ENCODE assay signal across 8 cellular contexts in genomic region chr3:17740703-17741102, GRCh38. TPM values are rescaled to one million over a fixed set of nuclear protein-coding genes. Genes with fewer than 3 reads are reported as not detected.
DNase-seq lines count a peak whose midpoint lies in the region; ATAC-seq, FAIRE-seq and TF ChIP-seq lines count a peak whose summit lies in the region.

No MANE protein-coding gene starts in this region.

- H3K9me3 ChIP-seq in HepG2 (ENCODE audit: low read length) (no peaks in the 10 kb centered on the region), transverse colon (no peaks in the 10 kb centered on the region)

- H3K4me2 ChIP-seq in HepG2 (ENCODE audit: low read depth, low read length) = peak overlapping the region; percentile 92

- peak overlapping the region; percentile 93 for H3K9ac ChIP-seq in HepG2 (ENCODE audit: insufficient read depth, low read depth, low read length)

- 7% methylated on average over 4 of the region's 4 CpGs for WGBS in HepG2 (ENCODE audit: low lambda C conversion rate)
- WGBS in transverse colon (ENCODE audit: low coverage in 1 of 2), 2 donors = 10 to 14% methylated on average over 4 of the region's 4 CpGs

- peak overlapping the region; percentile 79 to 88 (median 79) for H3K4me3 ChIP-seq in HepG2 (replicated peaks in 1 of 3; ENCODE audit: insufficient read depth in 1 of 3, low read depth in 2 of 3, low read length in 3 of 3)
- peak overlapping the region in 3 of 4 donors; percentile 71 to 87 (median 71) for H3K4me3 ChIP-seq in transverse colon

- TF ChIP-seq CTCF in HepG2 (CRISPR knock-in tag; IDR thresholded peaks at IDR 0.05) (no peak), transverse colon (IDR thresholded peaks at IDR 0.05) (no peak)

- H2AFZ ChIP-seq in HepG2 (ENCODE audit: low read length) = peak overlapping the region; percentile 48

- POLR2A ChIA-PET in activated CD4-positive, alpha-beta T cell treated with anti-CD3 and anti-CD28 coated beads for 36 hours (lab: Charles Lee) = no interaction called here
- POLR2A ChIA-PET in HepG2 (lab: Yijun Ruan, JAX) = interaction anchor here (0.7 to 1.1 kb wide), 4 partner anchors 10 to 101 kb away, joined by 3 to 5 read pairs (median 3); no protein-coding TSS in a partner anchor

- peaks cover 49% of the 10 kb centered on the region for H3K4me1 ChIP-seq in HepG2 (ENCODE audit: insufficient read depth, low read length)
- peaks cover 21 to 37% (median 31%) of the 10 kb centered on the region in 4 donors for H3K4me1 ChIP-seq in transverse colon

- peak overlapping the region; percentile 93 for H3K4me3 Mint-ChIP-seq in activated CD4-positive, alpha-beta T cell treated with anti-CD3 and anti-CD28 coated beads for 36 hours

- H3K9me3 Mint-ChIP-seq in activated CD4-positive, alpha-beta T cell treated with anti-CD3 and anti-CD28 coated beads for 36 hours (ENCODE audit: low read depth) = no peaks in the 10 kb centered on the region

- DNase-seq in activated CD4-positive, alpha-beta T cell treated with anti-CD3 and anti-CD28 coated beads for 36 hours = peak; percentile 12
- no peak for DNase-seq in activated CD4-positive, alpha-beta T cell treated with anti-CD3 and anti-CD28 coated beads for 48 hours
- peak; percentile 24 for DNase-seq in NCI-H2081 treated with DMSO at 0.1 percent for 48 hours (lab: John Stamatoyannopoulos, UW)
- DNase-seq in amniotic epithelial cell (ENCODE audit: low read depth) = peak; percentile 63
- peak; percentile 92 for DNase-seq in HepG2 (ENCODE audit: low spot score)
- DNase-seq in transverse colon = no peak
- DNase-seq in stimulated activated CD4-positive, alpha-beta T cell treated with anti-CD3 and anti-CD28 coated beads, Interleukin-4, amount 100 ng/mL, for 4 hours = no peak
- no peak for DNase-seq in iPS-NIHi7 (ENCODE audit: extremely low spot score)

- no peaks in the 10 kb centered on the region; a peak in 1 of 5 replicates for H3K27me3 ChIP-seq in HepG2 (ENCODE audit: control insufficient read depth in 1 of 2, insufficient read depth in 2 of 2, low read length in 2 of 2)
- no peaks in the 10 kb centered on the region for H3K27me3 ChIP-seq in transverse colon

- peak; percentile 47 to 86; a peak in 3 of 4 replicates for TF ChIP-seq POLR2A in HepG2 (IDR thresholded peaks at IDR 0.05; ENCODE audit: insufficient read depth in 1 of 2, low read depth in 2 of 2, low read length in 2 of 2)
- peak; percentile 19 for TF ChIP-seq POLR2A in transverse colon (IDR thresholded peaks at IDR 0.05)

- TF ChIP-seq RAD21 in HepG2 (CRISPR knock-in tag; IDR thresholded peaks at IDR 0.05) = no peak

- H3K27me3 Mint-ChIP-seq in activated CD4-positive, alpha-beta T cell treated with anti-CD3 and anti-CD28 coated beads for 36 hours = no peaks in the 10 kb centered on the region

- no peak for TF ChIP-seq EP300 in HepG2 (IDR thresholded peaks at IDR 0.05; ENCODE audit: low read depth in 2 of 2, low read length in 2 of 2)
- TF ChIP-seq EP300 in HepG2 (CRISPR knock-in tag; IDR thresholded peaks at IDR 0.05; ENCODE audit: borderline replicate concordance) = no peak
- TF ChIP-seq EP300 in transverse colon (IDR thresholded peaks at IDR 0.05; ENCODE audit: low read depth) = no peak

- BruUV-seq in HepG2 (replicated peaks; lab: Mats Ljungman, UMichigan) = no TSS peak

- H3K27ac ChIP-seq in HepG2 (ENCODE audit: extremely low read length, insufficient read depth, low read length) (peak overlapping the region; percentile 98), transverse colon (peak overlapping the region; percentile 95 to 100 (median 100))

- peak overlapping the region; percentile 91 for H3K27ac Mint-ChIP-seq in activated CD4-positive, alpha-beta T cell treated with anti-CD3 and anti-CD28 coated beads for 36 hours

- no peak for ATAC-seq in activated CD4-positive, alpha-beta T cell treated with anti-CD3 and anti-CD28 coated beads for 36 hours
- peak; percentile 43 for ATAC-seq in HepG2

- CTCF ChIA-PET in activated CD4-positive, alpha-beta T cell treated with anti-CD3 and anti-CD28 coated beads for 36 hours (lab: Charles Lee) = interaction anchor here (0.6 kb wide), 1 partner anchor 214 kb away, joined by 3 read pairs; no protein-coding TSS in a partner anchor
- CTCF ChIA-PET in HepG2 (lab: Yijun Ruan, JAX; ENCODE audit: low intra/inter-chr PET ratio, low total read pairs) = no interaction called here

- peaks cover 42% of the 10 kb centered on the region for H3K4me1 Mint-ChIP-seq in activated CD4-positive, alpha-beta T cell treated with anti-CD3 and anti-CD28 coated beads for 36 hours

- in situ Hi-C loops in HepG2 (cut with HindIII; ENCODE audit: extremely low pct_ligation_motif_present, low pct_unique_long_range_greater_than_20kb) (no loop called here), transverse colon (cut with MboI; ENCODE audit: low pct_ligation_motif_present in 1 of 4, low pct_unique_long_range_greater_than_20kb in 1 of 4, low sequenced_read_pairs in 3 of 4) (no loop called here)

- H3K79me2 ChIP-seq in HepG2 (ENCODE audit: insufficient read depth, low read length) = peaks cover 43% of the 10 kb centered on the region

- no peaks in the 10 kb centered on the region for H3K36me3 ChIP-seq in HepG2 (replicated peaks in 1 of 2; ENCODE audit: control insufficient read depth in 1 of 2, insufficient read depth in 2 of 2, low read length in 2 of 2)
- no peaks in the 10 kb centered on the region for H3K36me3 ChIP-seq in transverse colon

- H4K20me1 ChIP-seq in HepG2 (ENCODE audit: insufficient read depth, low read length) = no peaks in the 10 kb centered on the region

- intact Hi-C loops in activated CD4-positive, alpha-beta T cell treated with anti-CD3 and anti-CD28 coated beads for 36 hours (cut with DNase I, micrococcal nuclease) = loop anchor here (5.0 to 10.0 kb wide), 6 partner anchors 817 to 1886 kb away; partner anchors contain the start of genes DPH3 (in 1 of the 2) and OXNAD1 (in 1 of the 2)
- intact Hi-C loops in HepG2 (cut with micrococcal nuclease; ENCODE audit: unreplicated experiment) (loop anchor here (5.0 kb wide), 1 partner anchor 308 kb away; no protein-coding TSS in a partner anchor), transverse colon (cut with DNase I; ENCODE audit: low total_unique reads) (no loop called here)

- peak; percentile 79 for FAIRE-seq in HepG2 (lab: Jason Lieb, UNC)

- peaks cover 10% of the 10 kb centered on the region for H3K36me3 Mint-ChIP-seq in activated CD4-positive, alpha-beta T cell treated with anti-CD3 and anti-CD28 coated beads for 36 hours (ENCODE audit: low read depth)

TF ChIP-seq in HepG2, 621 proteins besides CTCF, POLR2A, EP300 and RAD21 (continues in another document):
- TF ChIP-seq POLR2G (IDR thresholded peaks at IDR 0.05; ENCODE audit: low read depth, low read length) (peak; percentile 85), ZNF7 (CRISPR knock-in tag; IDR thresholded peaks at IDR 0.05) (no peak), HNRNPUL1 (IDR thresholded peaks at IDR 0.05; ENCODE audit: low read depth, low read length) (no peak), GATAD2A (CRISPR knock-in tag; IDR thresholded peaks at IDR 0.05) (peak; percentile 36; the same call in 1 of the 2 replicates), FLYWCH1 (CRISPR knock-in tag; IDR thresholded peaks at IDR 0.05) (no peak), ISL2 (CRISPR knock-in tag; IDR thresholded peaks at IDR 0.05) (0 out of 2 replicates have a peak, but pooled peaks have one; percentile 16), BRCA1 (CRISPR knock-in tag; IDR thresholded peaks at IDR 0.05) (no peak), ZSCAN31 (CRISPR knock-in tag; IDR thresholded peaks at IDR 0.05; ENCODE audit: low read depth) (no peak), FOXP4 (CRISPR knock-in tag; IDR thresholded peaks at IDR 0.05) (no peak), ZNF883 (CRISPR knock-in tag; IDR thresholded peaks at IDR 0.05; ENCODE audit: not compliant biosample characterization) (no peak)

RNA-seq across cellular contexts. Expression of gene TBC1D5, which starts 1.7 kb away (rescaled TPM):
- 10 to 100 TPM; 53.9 to 56.9 TPM for total RNA-seq in activated CD4-positive, alpha-beta T cell treated with anti-CD3 and anti-CD28 coated beads for 36 hours
- 33.3 and 50.5 TPM in 2 replicates for total RNA-seq in HepG2 (2016; rRNA removed; fragmentation: Illumina TruSeq; extraction: Trizol)
- total RNA-seq in HepG2 (2016; cell fraction: cytosol; rRNA removed; fragmentation: Illumina TruSeq; extraction: Trizol; ENCODE audit: low read depth) = 28.9 and 36.1 TPM in 2 replicates
- 34.4 and 49.1 TPM in 2 replicates for total RNA-seq in HepG2 (2016; cell fraction: insoluble cytoplasmic fraction; rRNA removed; fragmentation: Illumina TruSeq; extraction: Trizol)
- total RNA-seq in HepG2 (2016; cell fraction: membrane; rRNA removed; fragmentation: Illumina TruSeq; extraction: Trizol) = 27.1 and 27.6 TPM in 2 replicates
- 56.8 and 57.7 TPM in 2 replicates for total RNA-seq in HepG2 (2016; cell fraction: nucleus; rRNA removed; fragmentation: Illumina TruSeq; extraction: Trizol)
- polyA plus RNA-seq in HepG2 (2011; rRNA removed) = 15.4 and 19.2 TPM in 2 replicates
- 12.9 and 15.0 TPM in 2 replicates for polyA plus RNA-seq in HepG2 (2011; cell fraction: cytosol; rRNA removed)
- polyA plus RNA-seq in HepG2 (2011; cell fraction: nucleus; rRNA removed) = 10.9 and 12.9 TPM in 2 replicates
- polyA plus RNA-seq in HepG2 (2012) = 17.7 and 18.8 TPM in 2 replicates
- 0.88 and 1.2 TPM in 2 replicates for polyA plus RNA-seq in HepG2 (2016; cell fraction: cytosol; fragmentation: Illumina TruSeq; extraction: Trizol; ENCODE audit: low read depth)
- polyA plus RNA-seq in HepG2 (2016; cell fraction: insoluble cytoplasmic fraction; fragmentation: Illumina TruSeq; extraction: Trizol; ENCODE audit: low read depth) = 17.3 and 19.4 TPM in 2 replicates
- 4.4 and 4.8 TPM in 2 replicates for polyA plus RNA-seq in HepG2 (2016; cell fraction: membrane; fragmentation: Illumina TruSeq; extraction: Trizol; ENCODE audit: low read depth)
- 13.6 and 14.4 TPM in 2 replicates for polyA plus RNA-seq in HepG2 (2016; cell fraction: nucleus; fragmentation: Illumina TruSeq; extraction: Trizol; ENCODE audit: insufficient read depth, low read depth)
- polyA minus RNA-seq in HepG2 (2011; rRNA and poly(A)+ RNA removed; ENCODE audit: low replicate concordance) = 11.9 and 39.7 TPM in 2 replicates
- polyA minus RNA-seq in HepG2 (2011; cell fraction: cytosol; rRNA and poly(A)+ RNA removed) = 27.3 and 30.9 TPM in 2 replicates
- polyA minus RNA-seq in HepG2 (2011; cell fraction: nucleus; rRNA and poly(A)+ RNA removed) = 86.3 and 98.5 TPM in 2 replicates
- total RNA-seq in transverse colon = 10 to 100 TPM; 21.3 to 86.4 (median 48.1) TPM

Comparison
In these comparisons a context has a peak if more than half of its experiments do, and no peak if none do; other contexts are left out.
1. DNase-seq: peak in activated CD4-positive, alpha-beta T cell treated with anti-CD3 and anti-CD28 coated beads for 36 hours (single experiment), NCI-H2081 treated with DMSO at 0.1 percent for 48 hours (single experiment), amniotic epithelial cell (single experiment) and HepG2 (single experiment); none in activated CD4-positive, alpha-beta T cell treated with anti-CD3 and anti-CD28 coated beads for 48 hours (single experiment), transverse colon (single experiment), stimulated activated CD4-positive, alpha-beta T cell treated with anti-CD3 and anti-CD28 coated beads, Interleukin-4, amount 100 ng/mL, for 4 hours (0 of 2) and iPS-NIHi7 (single experiment).